ENCODE assay signal across 15 cellular contexts in genomic region chr16:73143681-73144370, GRCh38.
DNase-seq lines count a peak whose midpoint lies in the region; ATAC-seq and TF ChIP-seq lines count a peak whose summit lies in the region.
"Had no signal": no experiment of that assay in that cellular context is flagged by ENCODE, and none has a peak within 500 bp of the region (broad histone marks: within the 10 kb centered on the region; RNA-seq: fewer than 3 reads in every experiment).

No MANE protein-coding gene starts in this region.

- no peak for TF ChIP-seq CTCF in lower lobe of right lung (IDR thresholded peaks at IDR 0.05)
- no peak for TF ChIP-seq CTCF in testis (IDR thresholded peaks at IDR 0.05)

- intact Hi-C loops in dendritic cell treated with granulocyte-macrophage colony-stimulating factor and Interleukin-4, amounts not matched to agents 40 ng/mL and 50 ng/mL, for 4 days (cut with micrococcal nuclease), result no loop called here
- intact Hi-C loops in lower lobe of right lung (cut with DNase I) (no loop called here), testis (cut with DNase I; ENCODE audit: low total_unique reads) (no loop called here)

- H3K4me1 ChIP-seq in lower lobe of right lung (peaks cover 7% of the 10 kb centered on the region), testis (no peaks in the 10 kb centered on the region)

- no peak for ATAC-seq in lower lobe of right lung
- ATAC-seq in activated naive CD8-positive, alpha-beta T cell treated with anti-CD3 and anti-CD28 coated beads, Interleukin-2, amount 50 U/mL, for 24 hours, result no peak
- no peak for ATAC-seq in stimulated activated naive CD8-positive, alpha-beta T cell treated with anti-CD3 and anti-CD28 coated beads, Interleukin-15, Interleukin-2, amounts not matched to agents 100 U/mL and 50 U/mL, for 24 hours
- no peak for ATAC-seq in activated T-helper 17 cell treated with anti-CD3 and anti-CD28 coated beads, Interleukin-2, amount 50 U/mL, for 72 hours (replicated peaks)
- ATAC-seq: activated T-cell treated with anti-CD3 and anti-CD28 coated beads, Interleukin-2, amount 50 U/mL, for 4 hours had no signal

- H3K27ac Mint-ChIP-seq in dendritic cell treated with granulocyte-macrophage colony-stimulating factor and Interleukin-4, amounts not matched to agents 40 ng/mL and 50 ng/mL, for 4 days, result peak overlapping the region; percentile 15
- no peak overlapping the region for H3K27ac Mint-ChIP-seq in activated naive CD8-positive, alpha-beta T cell treated with anti-CD3 and anti-CD28 coated beads, Interleukin-2, amount 50 U/mL, for 24 hours
- H3K27ac Mint-ChIP-seq in activated T-helper 17 cell treated with anti-CD3 and anti-CD28 coated beads, Interleukin-2, amount 50 U/mL, for 72 hours, result no peak overlapping the region

- peaks cover 14% of the 10 kb centered on the region for H3K4me1 Mint-ChIP-seq in dendritic cell treated with granulocyte-macrophage colony-stimulating factor and Interleukin-4, amounts not matched to agents 40 ng/mL and 50 ng/mL, for 4 days (ENCODE audit: low read depth)
- no peaks in the 10 kb centered on the region for H3K4me1 Mint-ChIP-seq in activated naive CD8-positive, alpha-beta T cell treated with anti-CD3 and anti-CD28 coated beads, Interleukin-2, amount 50 U/mL, for 24 hours
- no peaks in the 10 kb centered on the region for H3K4me1 Mint-ChIP-seq in activated T-helper 17 cell treated with anti-CD3 and anti-CD28 coated beads, Interleukin-2, amount 50 U/mL, for 72 hours

- H3K36me3 ChIP-seq in lower lobe of right lung (no peaks in the 10 kb centered on the region), testis (ENCODE audit: low read depth, missing control alignments) (no peaks in the 10 kb centered on the region)

- H3K27me3 ChIP-seq in lower lobe of right lung (ENCODE audit: low read depth) (no peaks in the 10 kb centered on the region), testis (no peaks in the 10 kb centered on the region)

- H3K9me3 ChIP-seq in lower lobe of right lung (no peaks in the 10 kb centered on the region), testis (no peaks in the 10 kb centered on the region)

- H3K4me3 ChIP-seq in lower lobe of right lung, result peak overlapping the region; percentile 42
- peak overlapping the region; percentile 12 to 21 for H3K4me3 ChIP-seq in testis

- no peaks in the 10 kb centered on the region for H3K27me3 Mint-ChIP-seq in dendritic cell treated with granulocyte-macrophage colony-stimulating factor and Interleukin-4, amounts not matched to agents 40 ng/mL and 50 ng/mL, for 4 days
- H3K27me3 Mint-ChIP-seq in activated naive CD8-positive, alpha-beta T cell treated with anti-CD3 and anti-CD28 coated beads, Interleukin-2, amount 50 U/mL, for 24 hours, result no peaks in the 10 kb centered on the region
- no peaks in the 10 kb centered on the region for H3K27me3 Mint-ChIP-seq in activated T-helper 17 cell treated with anti-CD3 and anti-CD28 coated beads, Interleukin-2, amount 50 U/mL, for 72 hours

- whole genome bisulfite sequencing in testis, 2 donors, result 49 to 54% methylated on average over 14 of the region's 14 CpGs

- H3K27ac ChIP-seq in lower lobe of right lung (peak overlapping the region; percentile 20), testis (no peak overlapping the region)
- H3K27ac ChIP-seq: RWPE1, VCaP had no signal

- no peaks in the 10 kb centered on the region for H3K9me3 Mint-ChIP-seq in dendritic cell treated with granulocyte-macrophage colony-stimulating factor and Interleukin-4, amounts not matched to agents 40 ng/mL and 50 ng/mL, for 4 days
- no peaks in the 10 kb centered on the region for H3K9me3 Mint-ChIP-seq in activated naive CD8-positive, alpha-beta T cell treated with anti-CD3 and anti-CD28 coated beads, Interleukin-2, amount 50 U/mL, for 24 hours
- H3K9me3 Mint-ChIP-seq in activated T-helper 17 cell treated with anti-CD3 and anti-CD28 coated beads, Interleukin-2, amount 50 U/mL, for 72 hours, result peaks cover 3% of the 10 kb centered on the region

- no peak for TF ChIP-seq POLR2A in testis (IDR thresholded peaks at IDR 0.05)

- H3K4me3 Mint-ChIP-seq in dendritic cell treated with granulocyte-macrophage colony-stimulating factor and Interleukin-4, amounts not matched to agents 40 ng/mL and 50 ng/mL, for 4 days, result no peak overlapping the region
- H3K4me3 Mint-ChIP-seq in activated naive CD8-positive, alpha-beta T cell treated with anti-CD3 and anti-CD28 coated beads, Interleukin-2, amount 50 U/mL, for 24 hours, result no peak overlapping the region
- no peak overlapping the region for H3K4me3 Mint-ChIP-seq in activated T-helper 17 cell treated with anti-CD3 and anti-CD28 coated beads, Interleukin-2, amount 50 U/mL, for 72 hours
- H3K4me3 Mint-ChIP-seq: activated T-cell treated with anti-CD3 and anti-CD28 coated beads, Interleukin-2, amount 50 U/mL, for 4 hours had no signal

- H3K36me3 Mint-ChIP-seq in dendritic cell treated with granulocyte-macrophage colony-stimulating factor and Interleukin-4, amounts not matched to agents 40 ng/mL and 50 ng/mL, for 4 days (ENCODE audit: low read depth), result no peaks in the 10 kb centered on the region
- H3K36me3 Mint-ChIP-seq in activated naive CD8-positive, alpha-beta T cell treated with anti-CD3 and anti-CD28 coated beads, Interleukin-2, amount 50 U/mL, for 24 hours (ENCODE audit: low read depth), result no peaks in the 10 kb centered on the region
- no peaks in the 10 kb centered on the region for H3K36me3 Mint-ChIP-seq in activated T-helper 17 cell treated with anti-CD3 and anti-CD28 coated beads, Interleukin-2, amount 50 U/mL, for 72 hours (ENCODE audit: low read depth)

- peak; percentile 7 for DNase-seq in GM04503 (ENCODE audit: low read depth)
- DNase-seq in lower lobe of right lung, result no peak
- no peak for DNase-seq in testis
- no peak for DNase-seq in activated naive CD8-positive, alpha-beta T cell treated with anti-CD3 and anti-CD28 coated beads, Interleukin-2, amount 50 U/mL, for 24 hours
- DNase-seq in amniotic stem cell (lab: John Stamatoyannopoulos, UW), result no peak
- DNase-seq in stimulated activated naive CD8-positive, alpha-beta T cell treated with anti-CD3 and anti-CD28 coated beads, Interleukin-15, Interleukin-2, amounts not matched to agents 100 U/mL and 50 U/mL, for 24 hours, result no peak
- DNase-seq: activated T-cell treated with anti-CD3 and anti-CD28 coated beads, Interleukin-2, amount 50 U/mL, for 4 hours; cortex of kidney; DND-41; KG1; NCI-H2227 treated with DMSO at 0.1 percent for 48 hours had no signal
